ENCODE assay signal across 8 cellular contexts in genomic region chr12:27975222-27976136, GRCh38. TPM values are rescaled to one million over a fixed set of nuclear protein-coding genes. Genes with fewer than 3 reads are reported as not detected.
DNase-seq lines count a peak whose midpoint lies in the region; ATAC-seq and TF ChIP-seq lines count a peak whose summit lies in the region.
"Had no signal": no experiment of that assay in that cellular context is flagged by ENCODE, and none has a peak within 500 bp of the region (broad histone marks: within the 10 kb centered on the region; RNA-seq: fewer than 3 reads in every experiment).

No MANE protein-coding gene starts in this region.

- TF ChIP-seq POLR2A in HCT116 (IDR thresholded peaks at IDR 0.05; ENCODE audit: borderline replicate concordance, extremely low read depth, insufficient read depth, insufficient read length) = no peak

- POLR2A ChIA-PET in HCT116 (lab: Charles Lee) = no interaction called here

- no peaks in the 10 kb centered on the region for H3K36me3 ChIP-seq in HCT116 (ENCODE audit: control insufficient read depth in 1 of 2, insufficient read depth in 2 of 2, low read length in 2 of 2)
- H3K36me3 ChIP-seq in SK-N-MC (ENCODE audit: insufficient read depth, low read length) = no peaks in the 10 kb centered on the region

- in situ Hi-C loops in G401 (cut with HindIII; ENCODE audit: low sequenced_read_pairs) = no loop called here

- H3K9ac ChIP-seq in HCT116 (ENCODE audit: low read length) (no peak overlapping the region), SK-N-MC (ENCODE audit: insufficient read length) (no peak overlapping the region)

- DNase-seq in HCT116 (ENCODE audit: low read depth, low spot score) (no peak), SK-N-MC (ENCODE audit: low read depth, low spot score) (no peak), fibroblast of villous mesenchyme (ENCODE audit: low read depth) (peak; percentile 58), skeletal muscle cell (ENCODE audit: low read depth) (no peak), NCI-H146 treated with DMSO at 0.1 percent for 48 hours (lab: John Stamatoyannopoulos, UW; ENCODE audit: unreplicated experiment) (no peak), G401 (ENCODE audit: low spot score) (no peak), cerebellar nuclear complex (lab: John Stamatoyannopoulos, UW) (no peak)
- DNase-seq: NCI-H1417 had no signal

- H3K79me2 ChIP-seq in HCT116 (ENCODE audit: insufficient read depth, low read length) = no peaks in the 10 kb centered on the region

- CTCF ChIA-PET in HCT116 (lab: Charles Lee) = no interaction called here

- no peak overlapping the region for H3K27ac ChIP-seq in HCT116 (ENCODE audit: low read depth, low read length)
- no peak overlapping the region for H3K27ac ChIP-seq in SK-N-MC

- H3K4me3 ChIP-seq in HCT116 (replicated peaks in 1 of 2; ENCODE audit: low read depth in 1 of 2, low read length in 2 of 2) = no peak overlapping the region
- H3K4me3 ChIP-seq in SK-N-MC = peak overlapping the region; percentile 69
- H3K4me3 ChIP-seq in fibroblast of villous mesenchyme (ENCODE audit: low read depth, low read length) = peak overlapping the region; percentile 34
- peak overlapping the region; percentile 41 for H3K4me3 ChIP-seq in skeletal muscle cell (ENCODE audit: low read depth, low read length)

- H4K20me1 ChIP-seq in HCT116 (ENCODE audit: insufficient read depth) = no peaks in the 10 kb centered on the region

- no peaks in the 10 kb centered on the region for H3K27me3 ChIP-seq in HCT116 (ENCODE audit: insufficient read depth, low read length)

- no peaks in the 10 kb centered on the region for H3K9me2 ChIP-seq in HCT116 (ENCODE audit: insufficient read depth)

- intact Hi-C loops in HCT116 (cut with micrococcal nuclease) = no loop called here

- TF ChIP-seq CTCF in HCT116 (IDR thresholded peaks at IDR 0.05 in 2 of 3, conservative IDR thresholded peaks at IDR 0.05 in 1 of 3; ENCODE audit: borderline replicate concordance in 1 of 3, insufficient read depth in 1 of 3, low read depth in 2 of 3, low read length in 2 of 3) (no peak), fibroblast of villous mesenchyme (IDR thresholded peaks at IDR 0.05; ENCODE audit: insufficient read depth, low read depth, low read length) (no peak)

- H3K9me3 ChIP-seq in HCT116 (ENCODE audit: control insufficient read depth in 1 of 2, insufficient read depth in 1 of 2, low read depth in 1 of 2, low read length in 2 of 2) = no peaks in the 10 kb centered on the region
- no peaks in the 10 kb centered on the region for H3K9me3 ChIP-seq in SK-N-MC (ENCODE audit: low read depth, low read length)

- no peak overlapping the region for H3K4me2 ChIP-seq in HCT116 (ENCODE audit: low read length)

- RAD21 ChIA-PET in HCT116 (lab: Charles Lee; ENCODE audit: low non-redundant PET in 1 of 2, low total read pairs in 2 of 2, uncharacterized antibody in 2 of 2, unreplicated experiment in 2 of 2) = no interaction called here

- TF ChIP-seq RAD21 in HCT116 (IDR thresholded peaks at IDR 0.05; ENCODE audit: low read depth) = no peak

- no peaks in the 10 kb centered on the region for H3K4me1 ChIP-seq in HCT116 (ENCODE audit: control insufficient read depth in 1 of 2, insufficient read depth in 2 of 2, low read length in 2 of 2)

- H2AFZ ChIP-seq in HCT116 (ENCODE audit: low read depth, low read length, poor library complexity, severe bottlenecking) = no peak overlapping the region

- ATAC-seq in HCT116 = no peak

- BruUV-seq in HCT116 (replicated peaks; lab: Mats Ljungman, UMichigan) = no TSS peak

TF ChIP-seq in HCT116, 20 proteins besides CTCF, POLR2A, EP300 and RAD21:
- TF ChIP-seq SRF (IDR thresholded peaks at IDR 0.05; ENCODE audit: low read depth) (no peak), REST (IDR thresholded peaks at IDR 0.05; ENCODE audit: low read depth) (peak; percentile 36)

RNA-seq across cellular contexts. Expression of gene PTHLH, which starts 2.9 kb away (rescaled TPM):
- total RNA-seq in HCT116 (2021; ENCODE audit: unreplicated experiment) = not detected
- 0.05 and 0.14 TPM in 2 replicates for polyA plus RNA-seq in HCT116 (2012)
- 1.3 and 1.6 TPM in 2 replicates for total RNA-seq in fibroblast of villous mesenchyme
- not detected in 2 replicates for total RNA-seq in G401 (2014; rRNA removed; shearing (Covaris generic))

Comparison
In these comparisons a context has a peak if more than half of its experiments do, and no peak if none do; other contexts are left out.
1. H3K4me3 ChIP-seq: peak in SK-N-MC (single experiment), fibroblast of villous mesenchyme (single experiment) and skeletal muscle cell (single experiment); none in HCT116 (0 of 2).